8 cellular contexts compared by ENCODE assay signal in genomic region chr10:131901181-131901829, GRCh38. TPM values are rescaled to one million over a fixed set of nuclear protein-coding genes. Genes with fewer than 3 reads are reported as not detected.
DNase-seq lines count a peak whose midpoint lies in the region; ATAC-seq and TF ChIP-seq lines count a peak whose summit lies in the region.

No MANE protein-coding gene starts in this region.

- no TSS peak for BruUV-seq in Calu3 (replicated peaks; lab: Mats Ljungman, UMichigan)

- peak; percentile 18 for ATAC-seq in GM21381 (IDR thresholded peaks at IDR 0.05; ENCODE audit: unreplicated experiment)

- H3K4me3 ChIP-seq in endocrine pancreas (ENCODE audit: control insufficient read depth, insufficient read depth, low read length) = peak overlapping the region; percentile 85
- peak overlapping the region; percentile 78 for H3K4me3 ChIP-seq in mesodermal cell (ENCODE audit: extremely low read depth, insufficient read depth, low read length, poor library complexity, severe bottlenecking)
- H3K4me3 ChIP-seq in testis = peak overlapping the region; percentile 79 to 91

- 0 to 1% methylated on average over 43 to 64 of the region's 83 CpGs for WGBS in mesodermal cell (ENCODE audit: insufficient coverage in 2 of 2), 2 experiments
- WGBS in testis, 2 donors = 0 to 1% methylated on average over 8 to 31 of the region's 83 CpGs

- H3K36me3 Mint-ChIP-seq in Calu3 (ENCODE audit: insufficient read depth, unreplicated experiment) = peaks cover 24% of the 10 kb centered on the region

- peak overlapping the region; percentile 86 for H3K9ac ChIP-seq in endocrine pancreas (ENCODE audit: control insufficient read depth, insufficient read depth, low read length)

- intact Hi-C loops in Calu3 (cut with micrococcal nuclease; ENCODE audit: unreplicated experiment) (no loop called here), testis (cut with DNase I; ENCODE audit: low total_unique reads) (no loop called here)

- H3K36me3 ChIP-seq in endocrine pancreas (ENCODE audit: control insufficient read depth, insufficient read depth, low read length) = no peaks in the 10 kb centered on the region
- H3K36me3 ChIP-seq in mesodermal cell (ENCODE audit: control insufficient read depth, insufficient read depth, low read length) = peaks cover 24% of the 10 kb centered on the region
- H3K36me3 ChIP-seq in testis (ENCODE audit: low read depth, missing control alignments) = no peaks in the 10 kb centered on the region

- H3K27me3 Mint-ChIP-seq in Calu3 (ENCODE audit: unreplicated experiment) = peaks cover 21% of the 10 kb centered on the region

- DNase-seq in Calu3 = peak; percentile 6
- DNase-seq in HK-2 (ENCODE audit: unreplicated experiment) = peak; percentile 59
- DNase-seq in activated CD4-positive, alpha-beta T cell treated with anti-CD3 and anti-CD28 coated beads for 4 hours = peak; percentile 35 to 47
- DNase-seq in testis = peak; percentile 62
- no peak for DNase-seq in foreskin melanocyte

- no peaks in the 10 kb centered on the region for H3K4me1 ChIP-seq in endocrine pancreas (ENCODE audit: control insufficient read depth, insufficient read depth, low read length)
- H3K4me1 ChIP-seq in mesodermal cell (ENCODE audit: control insufficient read depth, insufficient read depth, low read length, poor library complexity, severe bottlenecking) = peaks cover 24% of the 10 kb centered on the region
- peaks cover 30% of the 10 kb centered on the region for H3K4me1 ChIP-seq in testis

- H3K9me3 Mint-ChIP-seq in Calu3 (ENCODE audit: low read depth, unreplicated experiment) = no peaks in the 10 kb centered on the region

- no peak for TF ChIP-seq POLR2A in testis (IDR thresholded peaks at IDR 0.05)

- H3K9me3 ChIP-seq in endocrine pancreas (ENCODE audit: control insufficient read depth, low read length) (no peaks in the 10 kb centered on the region), mesodermal cell (ENCODE audit: control insufficient read depth, low read length) (no peaks in the 10 kb centered on the region), testis (no peaks in the 10 kb centered on the region)

- peak overlapping the region; percentile 79 for H3K4me3 Mint-ChIP-seq in Calu3 (ENCODE audit: low read depth, unreplicated experiment)

- TF ChIP-seq CTCF in Calu3 (IDR thresholded peaks at IDR 0.05; ENCODE audit: unreplicated experiment) (no peak), testis (IDR thresholded peaks at IDR 0.05) (no peak)

- H3K27me3 ChIP-seq in endocrine pancreas (ENCODE audit: control insufficient read depth, insufficient read depth, low read length) = no peaks in the 10 kb centered on the region
- H3K27me3 ChIP-seq in testis = no peaks in the 10 kb centered on the region

- peak overlapping the region; percentile 85 for H3K27ac ChIP-seq in mesodermal cell (ENCODE audit: low read depth, low read length, severe bottlenecking)
- peak overlapping the region; percentile 84 to 97 for H3K27ac ChIP-seq in testis

- peaks cover 22% of the 10 kb centered on the region for H3K4me1 Mint-ChIP-seq in Calu3 (ENCODE audit: low read depth, unreplicated experiment)

- CTCF ChIA-PET in Calu3 (lab: Charles Lee) = no interaction called here

- H3K27ac Mint-ChIP-seq in Calu3 (ENCODE audit: unreplicated experiment) = peak overlapping the region; percentile 82

RNA-seq across cellular contexts. Expression of gene PPP2R2D, which starts 0.5 kb away (rescaled TPM):
- total RNA-seq in Calu3 (2022) = 17.2 and 23.7 TPM in 2 replicates
- 32.5 TPM for polyA plus RNA-seq in mesodermal cell (2013, experiment 1 of 2)
- 33.6 TPM for polyA plus RNA-seq in mesodermal cell (2013, experiment 2 of 2)
- total RNA-seq in testis = 10 to 100 TPM; 48.5 to 49.2 TPM
- 34.9 TPM for polyA plus RNA-seq in testis (ENCODE audit: insufficient read depth, low read depth, low replicate concordance)
